1 cellular context compared by ENCODE assay signal in genomic region chr6:34834789-34835518, GRCh38.
TF ChIP-seq lines count a peak whose summit lies in the region.

No MANE protein-coding gene starts in this region.

TF ChIP-seq in HepG2, 621 proteins besides CTCF, POLR2A, EP300 and RAD21:
- TF ChIP-seq CEBPZ (IDR thresholded peaks at IDR 0.05; ENCODE audit: low read length) (no peak), ATAD3A (CRISPR knock-in tag; IDR thresholded peaks at IDR 0.05) (no peak), BCLAF1 (IDR thresholded peaks at IDR 0.05) (no peak), HCFC1 (IDR thresholded peaks at IDR 0.05; ENCODE audit: low read depth, low read length) (no peak), ZIK1 (CRISPR knock-in tag; IDR thresholded peaks at IDR 0.05; ENCODE audit: borderline replicate concordance, low read depth) (no peak), KAT8 (CRISPR knock-in tag; IDR thresholded peaks at IDR 0.05) (no peak), ZFP41 (CRISPR knock-in tag; IDR thresholded peaks at IDR 0.05; ENCODE audit: borderline replicate concordance) (no peak), ZNF484 (CRISPR knock-in tag; IDR thresholded peaks at IDR 0.05; ENCODE audit: borderline replicate concordance, low read depth) (no peak), ZNF124 (CRISPR knock-in tag; IDR thresholded peaks at IDR 0.05) (no peak), ZNF775 (CRISPR knock-in tag; IDR thresholded peaks at IDR 0.05; ENCODE audit: borderline replicate concordance) (no peak), PREB (CRISPR knock-in tag; IDR thresholded peaks at IDR 0.05) (no peak), NFYC (CRISPR knock-in tag; IDR thresholded peaks at IDR 0.05) (no peak), ZNF430 (CRISPR knock-in tag; IDR thresholded peaks at IDR 0.05) (no peak), MAF1 (CRISPR knock-in tag; IDR thresholded peaks at IDR 0.05; ENCODE audit: borderline replicate concordance) (no peak), BATF2 (CRISPR knock-in tag; IDR thresholded peaks at IDR 0.05) (no peak), MIER2 (CRISPR knock-in tag; IDR thresholded peaks at IDR 0.05) (no peak), CHCHD3 (CRISPR knock-in tag; IDR thresholded peaks at IDR 0.05) (no peak), ZNF660 (CRISPR knock-in tag; IDR thresholded peaks at IDR 0.05; ENCODE audit: borderline replicate concordance, low read depth) (no peak), RBM39 (IDR thresholded peaks at IDR 0.05; ENCODE audit: low read depth, low read length, poor library complexity, severe bottlenecking) (no peak)
TF ChIP-seq in HepG2: peak in this region for 0.
